Comparison of ENCODE assay signal across 18 cellular contexts in the genomic region with DNA sequence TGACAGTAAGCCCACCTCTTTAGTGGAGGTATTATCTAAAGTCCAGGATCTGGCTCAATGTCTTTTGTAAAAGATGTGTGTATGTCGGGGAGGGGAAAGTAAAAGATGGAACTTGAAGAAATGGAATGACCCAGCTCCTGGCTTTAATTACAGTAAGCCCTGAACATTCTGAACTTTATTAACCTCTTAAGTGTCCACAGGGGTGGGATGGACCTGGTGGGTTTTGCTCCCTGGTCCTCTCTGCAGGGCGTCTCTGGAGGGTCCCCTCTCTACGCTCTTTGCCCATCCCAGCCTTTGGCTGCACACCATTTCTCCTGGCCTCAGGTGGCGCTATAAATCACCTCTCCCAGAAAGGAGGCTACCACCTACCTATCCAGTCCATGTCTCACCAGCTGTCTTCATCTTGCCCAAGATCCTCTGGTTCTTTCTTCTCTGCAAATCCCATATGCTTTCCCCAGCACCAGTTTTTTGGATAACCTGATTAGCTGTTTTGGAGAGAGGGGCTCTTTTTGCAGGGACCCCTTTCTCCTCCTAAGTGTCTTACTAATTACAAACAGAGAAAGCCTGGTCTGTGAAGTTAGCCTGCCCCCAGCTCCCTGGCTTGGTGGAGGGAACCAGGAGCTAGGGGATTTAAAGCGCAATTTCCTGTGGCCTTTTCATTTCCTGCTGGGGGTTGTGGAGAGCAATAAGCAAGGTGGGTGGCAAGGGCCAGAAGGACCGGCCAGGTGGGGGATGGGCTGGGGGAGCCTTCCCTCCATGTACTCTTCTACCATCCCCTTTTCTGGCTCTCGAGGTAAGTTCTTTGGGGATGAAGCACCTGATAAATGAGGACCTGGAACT. TPM values are rescaled to one million over a fixed set of nuclear protein-coding genes. Genes with fewer than 3 reads are reported as not detected.
DNase-seq lines count a peak whose midpoint lies in the region; ATAC-seq, FAIRE-seq and TF ChIP-seq lines count a peak whose summit lies in the region.
"Had no signal": no experiment of that assay in that cellular context is flagged by ENCODE, and none has a peak within 500 bp of the region (broad histone marks: within the 10 kb centered on the region; RNA-seq: fewer than 3 reads in every experiment).

No MANE protein-coding gene starts in this region.

- peaks cover 4 to 90% of the 10 kb centered on the region in 2 experiments; a peak in 4 of 5 replicates for H3K27me3 ChIP-seq in HepG2 (ENCODE audit: control insufficient read depth in 1 of 2, insufficient read depth in 2 of 2, low read length in 2 of 2)
- peaks cover 0 to 11% of the 10 kb centered on the region in 2 donors for H3K27me3 ChIP-seq in right lobe of liver
- peaks cover 55% of the 10 kb centered on the region for H3K27me3 ChIP-seq in OCI-LY3 (ENCODE audit: low read depth, low read length)
- H3K27me3 ChIP-seq in thyroid gland: no peaks in the 10 kb centered on the region
- H3K27me3 ChIP-seq: testis had no signal

- H2AFZ ChIP-seq in HepG2 (ENCODE audit: low read length) (no peak overlapping the region), OCI-LY3 (ENCODE audit: low read depth, low read length) (no peak overlapping the region)
- H2AFZ ChIP-seq: PC-9 had no signal

- ATAC-seq in HepG2 (no peak), right lobe of liver (no peak)
- ATAC-seq: activated T-cell treated with anti-CD3 and anti-CD28 coated beads, Interleukin-2, amount 50 U/mL, for 4 hours had no signal

- no peak for FAIRE-seq in HepG2 (lab: Jason Lieb, UNC)

- H3K4me2 ChIP-seq in HepG2 (ENCODE audit: low read depth, low read length): no peak overlapping the region
- H3K4me2 ChIP-seq in OCI-LY3 (ENCODE audit: low read length): peak overlapping the region; percentile 97
- H3K4me2 ChIP-seq: PC-9 had no signal

- no peaks in the 10 kb centered on the region for H3K79me2 ChIP-seq in HepG2 (ENCODE audit: insufficient read depth, low read length)
- H3K79me2 ChIP-seq in OCI-LY3 (ENCODE audit: low read length): no peaks in the 10 kb centered on the region

- DNase-seq in HepG2 (ENCODE audit: low spot score) (no peak), right lobe of liver (no peak), epithelial cell of proximal tubule (ENCODE audit: low read depth) (no peak), substantia nigra (lab: John Stamatoyannopoulos, UW) (no peak), thyroid gland (no peak), NCI-H2171 treated with DMSO at 0.1 percent for 48 hours (lab: John Stamatoyannopoulos, UW) (no peak)
- no peak for DNase-seq in NK-92 treated with Interleukin-12 subunit alpha and Interleukin-12 subunit beta, amount 100 ng/mL, for 24 hours (lab: John Stamatoyannopoulos, UW)
- DNase-seq: activated CD4-positive, alpha-beta T cell treated with anti-CD3 and anti-CD28 coated beads for 1 hour; activated T-cell treated with anti-CD3 and anti-CD28 coated beads, Interleukin-2, amount 50 U/mL, for 4 hours; amygdala; DMS153; PC-9; stimulated activated CD4-positive, alpha-beta T cell treated with anti-CD3 and anti-CD28 coated beads, Interleukin-12 subunit alpha, Interleukin-12 subunit beta, amount 100 ng/mL, for 4 hours; SW 1271; testis had no signal

- TF ChIP-seq POLR2A in HepG2 (IDR thresholded peaks at IDR 0.05; ENCODE audit: insufficient read depth in 1 of 2, low read depth in 2 of 2, low read length in 2 of 2) (no peak), right lobe of liver (IDR thresholded peaks at IDR 0.05) (no peak), thyroid gland (IDR thresholded peaks at IDR 0.05) (no peak)

- no peak overlapping the region for H3K9ac ChIP-seq in HepG2 (ENCODE audit: insufficient read depth, low read depth, low read length)
- no peak overlapping the region for H3K9ac ChIP-seq in OCI-LY3 (ENCODE audit: low read length)

- WGBS in HepG2 (ENCODE audit: low lambda C conversion rate): 29% methylated on average over 6 of the region's 7 CpGs
- 52% methylated on average over 6 of the region's 7 CpGs for WGBS in right lobe of liver (ENCODE audit: insufficient coverage, low coverage, low lambda C conversion rate, missing lambda C conversion rate)
- 70 to 72% methylated on average over 7 of the region's 7 CpGs for WGBS in thyroid gland, 2 donors

- no peak for TF ChIP-seq EP300 in HepG2 (IDR thresholded peaks at IDR 0.05; ENCODE audit: low read depth in 2 of 2, low read length in 2 of 2)
- no peak for TF ChIP-seq EP300 in HepG2 (CRISPR knock-in tag; IDR thresholded peaks at IDR 0.05; ENCODE audit: borderline replicate concordance)

- peaks cover 20% of the 10 kb centered on the region for H3K4me1 ChIP-seq in HepG2 (ENCODE audit: insufficient read depth, low read length)
- H3K4me1 ChIP-seq in right lobe of liver: peaks cover 0 to 12% (median 5%) of the 10 kb centered on the region in 4 donors
- peaks cover 74% of the 10 kb centered on the region for H3K4me1 ChIP-seq in OCI-LY3 (ENCODE audit: low read length)
- H3K4me1 ChIP-seq in thyroid gland: peaks cover 21 to 36% of the 10 kb centered on the region in 2 donors

- H3K4me3 ChIP-seq in HepG2 (replicated peaks in 1 of 3; ENCODE audit: insufficient read depth in 1 of 3, low read depth in 2 of 3, low read length in 3 of 3) (no peak overlapping the region), right lobe of liver (no peak overlapping the region), OCI-LY3 (ENCODE audit: low read length) (0 out of 2 replicates have a peak overlapping the region, but pooled peaks have one; percentile 76), epithelial cell of proximal tubule (ENCODE audit: low read depth, low read length) (no peak overlapping the region), thyroid gland (replicated peaks in 1 of 3) (no peak overlapping the region)
- H3K4me3 ChIP-seq: PC-9, testis had no signal

- in situ Hi-C loops in HepG2 (cut with HindIII; ENCODE audit: extremely low pct_ligation_motif_present, low pct_unique_long_range_greater_than_20kb): loop anchor here (10.0 kb wide), 1 partner anchor 459 kb away; no protein-coding TSS in a partner anchor

- TF ChIP-seq CTCF in HepG2 (CRISPR knock-in tag; IDR thresholded peaks at IDR 0.05): peak; percentile 27; the same call in 1 of the 2 replicates
- no peak for TF ChIP-seq CTCF in right lobe of liver (IDR thresholded peaks at IDR 0.05)
- TF ChIP-seq CTCF in OCI-LY3 (IDR thresholded peaks at IDR 0.05; ENCODE audit: low read depth, low read length): peak; percentile 46
- TF ChIP-seq CTCF in epithelial cell of proximal tubule (conservative IDR thresholded peaks at IDR 0.05; ENCODE audit: low read depth, low read length): peak; percentile 10
- no peak for TF ChIP-seq CTCF in thyroid gland (IDR thresholded peaks at IDR 0.05)

- no peaks in the 10 kb centered on the region for H4K20me1 ChIP-seq in HepG2 (ENCODE audit: insufficient read depth, low read length)
- H4K20me1 ChIP-seq in OCI-LY3 (ENCODE audit: insufficient read depth, low read length): no peaks in the 10 kb centered on the region

- no peak overlapping the region for H3K27ac ChIP-seq in HepG2 (ENCODE audit: extremely low read length, insufficient read depth, low read length)
- H3K27ac ChIP-seq in right lobe of liver: no peak overlapping the region
- no peak overlapping the region for H3K27ac ChIP-seq in OCI-LY3 (ENCODE audit: low read length)
- H3K27ac ChIP-seq in substantia nigra (ENCODE audit: low read depth, low read length, poor library complexity, severe bottlenecking): no peak overlapping the region
- H3K27ac ChIP-seq in thyroid gland: no peak overlapping the region
- H3K27ac ChIP-seq: PC-9, testis had no signal

- BruUV-seq in HepG2 (replicated peaks; lab: Mats Ljungman, UMichigan): no TSS peak

- H3K9me3 ChIP-seq in HepG2 (ENCODE audit: low read length) (no peaks in the 10 kb centered on the region), right lobe of liver (no peaks in the 10 kb centered on the region), OCI-LY3 (ENCODE audit: insufficient read depth, low read length) (no peaks in the 10 kb centered on the region), thyroid gland (no peaks in the 10 kb centered on the region)
- H3K9me3 ChIP-seq: testis had no signal

- H3K36me3 ChIP-seq in HepG2 (replicated peaks in 1 of 2; ENCODE audit: control insufficient read depth in 1 of 2, insufficient read depth in 2 of 2, low read length in 2 of 2) (no peaks in the 10 kb centered on the region), right lobe of liver (no peaks in the 10 kb centered on the region), OCI-LY3 (replicated peaks; ENCODE audit: low read depth, low read length) (no peaks in the 10 kb centered on the region), thyroid gland (no peaks in the 10 kb centered on the region)

- intact Hi-C loops in HepG2 (cut with micrococcal nuclease; ENCODE audit: unreplicated experiment): no loop called here
- intact Hi-C loops in right lobe of liver (cut with DNase I): no loop called here
- intact Hi-C loops in thyroid gland (cut with DNase I): no loop called here

- CTCF ChIA-PET in HepG2 (lab: Yijun Ruan, JAX; ENCODE audit: low intra/inter-chr PET ratio, low total read pairs): interaction anchor here (1.5 to 1.7 kb wide), 2 partner anchors 12 to 206 kb away, joined by 3 to 6 read pairs; no protein-coding TSS in a partner anchor

- POLR2A ChIA-PET in HepG2 (lab: Yijun Ruan, JAX): no interaction called here

- TF ChIP-seq RAD21 in HepG2 (CRISPR knock-in tag; IDR thresholded peaks at IDR 0.05): no peak

RNA-seq across cellular contexts. Expression of a gene that starts 3.9 kb away (rescaled TPM):
- total RNA-seq in HepG2 (2016; rRNA removed; fragmentation: Illumina TruSeq; extraction: Trizol) (not detected in 2 replicates), right lobe of liver (not detected), epithelial cell of proximal tubule (not detected in 2 replicates), thyroid gland (not detected)
- total RNA-seq in HepG2 (2016; cell fraction: cytosol; rRNA removed; fragmentation: Illumina TruSeq; extraction: Trizol; ENCODE audit: low read depth): not detected in 2 replicates
- not detected in 2 replicates for total RNA-seq in HepG2 (2016; cell fraction: insoluble cytoplasmic fraction; rRNA removed; fragmentation: Illumina TruSeq; extraction: Trizol)
- not detected in 2 replicates for total RNA-seq in HepG2 (2016; cell fraction: membrane; rRNA removed; fragmentation: Illumina TruSeq; extraction: Trizol)
- total RNA-seq in HepG2 (2016; cell fraction: nucleus; rRNA removed; fragmentation: Illumina TruSeq; extraction: Trizol): not detected in 2 replicates
- polyA plus RNA-seq in HepG2 (2011; rRNA removed): not detected in 2 replicates
- not detected in 2 replicates for polyA plus RNA-seq in HepG2 (2011; cell fraction: cytosol; rRNA removed)
- polyA plus RNA-seq in HepG2 (2011; cell fraction: nucleus; rRNA removed): not detected in 2 replicates
- not detected in 2 replicates for polyA plus RNA-seq in HepG2 (2012)
- not detected in 2 replicates for polyA plus RNA-seq in HepG2 (2016; cell fraction: cytosol; fragmentation: Illumina TruSeq; extraction: Trizol; ENCODE audit: low read depth)
- polyA plus RNA-seq in HepG2 (2016; cell fraction: insoluble cytoplasmic fraction; fragmentation: Illumina TruSeq; extraction: Trizol; ENCODE audit: low read depth): not detected in 2 replicates
- polyA plus RNA-seq in HepG2 (2016; cell fraction: membrane; fragmentation: Illumina TruSeq; extraction: Trizol; ENCODE audit: low read depth): not detected in 2 replicates
- polyA plus RNA-seq in HepG2 (2016; cell fraction: nucleus; fragmentation: Illumina TruSeq; extraction: Trizol; ENCODE audit: insufficient read depth, low read depth): not detected in 2 replicates
- polyA minus RNA-seq in HepG2 (2011; rRNA and poly(A)+ RNA removed; ENCODE audit: low replicate concordance): not detected in 2 replicates
- not detected in 2 replicates for polyA minus RNA-seq in HepG2 (2011; cell fraction: cytosol; rRNA and poly(A)+ RNA removed)
- polyA minus RNA-seq in HepG2 (2011; cell fraction: nucleus; rRNA and poly(A)+ RNA removed): not detected in 2 replicates
- total RNA-seq: activated T-cell treated with anti-CD3 and anti-CD28 coated beads, Interleukin-2, amount 50 U/mL, for 4 hours; osteoblast; PC-9; testis had no signal
- polyA plus RNA-seq: AG04450 had no signal

RNA-seq across cellular contexts. Expression of a gene that starts 28.4 kb away (rescaled TPM):
- 4.9 and 7.7 TPM in 2 replicates for total RNA-seq in HepG2 (2016; rRNA removed; fragmentation: Illumina TruSeq; extraction: Trizol)
- total RNA-seq in HepG2 (2016; cell fraction: cytosol; rRNA removed; fragmentation: Illumina TruSeq; extraction: Trizol; ENCODE audit: low read depth): 0.81 and 0.88 TPM in 2 replicates
- 5.4 and 6.9 TPM in 2 replicates for total RNA-seq in HepG2 (2016; cell fraction: insoluble cytoplasmic fraction; rRNA removed; fragmentation: Illumina TruSeq; extraction: Trizol)
- total RNA-seq in HepG2 (2016; cell fraction: membrane; rRNA removed; fragmentation: Illumina TruSeq; extraction: Trizol): 1.0 and 1.4 TPM in 2 replicates
- total RNA-seq in HepG2 (2016; cell fraction: nucleus; rRNA removed; fragmentation: Illumina TruSeq; extraction: Trizol): 10.7 and 11.7 TPM in 2 replicates
- polyA plus RNA-seq in HepG2 (2011; rRNA removed): 47.7 and 57.2 TPM in 2 replicates
- 19.0 and 25.5 TPM in 2 replicates for polyA plus RNA-seq in HepG2 (2011; cell fraction: cytosol; rRNA removed)
- polyA plus RNA-seq in HepG2 (2011; cell fraction: nucleus; rRNA removed): 439 and 465 TPM in 2 replicates
- polyA plus RNA-seq in HepG2 (2012): 33.3 and 36.8 TPM in 2 replicates
- polyA plus RNA-seq in HepG2 (2016; cell fraction: cytosol; fragmentation: Illumina TruSeq; extraction: Trizol; ENCODE audit: low read depth): 0.11 and 0.44 TPM in 2 replicates
- 3.8 and 4.3 TPM in 2 replicates for polyA plus RNA-seq in HepG2 (2016; cell fraction: insoluble cytoplasmic fraction; fragmentation: Illumina TruSeq; extraction: Trizol; ENCODE audit: low read depth)
- 0.77 and 1.1 TPM in 2 replicates for polyA plus RNA-seq in HepG2 (2016; cell fraction: membrane; fragmentation: Illumina TruSeq; extraction: Trizol; ENCODE audit: low read depth)
- polyA plus RNA-seq in HepG2 (2016; cell fraction: nucleus; fragmentation: Illumina TruSeq; extraction: Trizol; ENCODE audit: insufficient read depth, low read depth): 21.6 and 24.3 TPM in 2 replicates
- 53.0 and 73.1 TPM in 2 replicates for polyA minus RNA-seq in HepG2 (2011; rRNA and poly(A)+ RNA removed; ENCODE audit: low replicate concordance)
- 5.3 and 6.5 TPM in 2 replicates for polyA minus RNA-seq in HepG2 (2011; cell fraction: cytosol; rRNA and poly(A)+ RNA removed)
- polyA minus RNA-seq in HepG2 (2011; cell fraction: nucleus; rRNA and poly(A)+ RNA removed): 71.2 and 84.0 TPM in 2 replicates
- total RNA-seq in right lobe of liver: 10 to 100 TPM; 25.4 to 53.7 (median 34.2) TPM
- 16.8 and 41.2 TPM in 2 replicates for total RNA-seq in epithelial cell of proximal tubule
- 100 to 1,000 TPM; 153 to 212 (median 155) TPM for total RNA-seq in thyroid gland

Comparison
In these comparisons a context has a peak if more than half of its experiments do, and no peak if none do; other contexts are left out.
1. CTCF ChIP-seq: peak in HepG2 (single experiment), OCI-LY3 (single experiment) and epithelial cell of proximal tubule (single experiment); none in right lobe of liver (0 of 4) and thyroid gland (0 of 6).